Comparison of ENCODE assay signal across 8 cellular contexts in the genomic region with DNA sequence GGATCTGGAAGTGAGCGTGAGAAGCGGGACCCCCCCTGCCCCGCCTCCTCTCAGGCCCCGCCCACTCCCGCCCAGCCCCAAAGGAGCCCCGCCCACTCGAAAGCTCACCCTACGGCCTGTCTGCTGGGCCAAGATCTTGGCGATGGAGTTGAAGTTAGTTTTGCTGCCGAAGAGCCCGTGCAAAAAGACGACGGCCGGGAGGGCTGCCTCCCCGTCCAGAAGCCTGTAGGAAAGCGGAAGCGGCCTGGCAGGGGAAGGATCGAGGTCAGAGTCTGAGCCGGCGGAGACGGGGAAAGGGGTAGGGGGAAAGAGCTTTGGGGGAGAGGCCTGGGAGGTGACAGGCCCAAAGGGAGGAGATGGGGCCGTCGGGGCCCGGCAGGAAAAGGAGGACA. TPM values are rescaled to one million over a fixed set of nuclear protein-coding genes. Genes with fewer than 3 reads are reported as not detected.
A peak's percentile ranks its signal among the peaks of the same experiment; 100 is the strongest.
DNase-seq lines count a peak whose midpoint lies in the region; ATAC-seq lines count a peak whose summit lies in the region.

No MANE protein-coding gene starts in this region.

- H3K36me3 ChIP-seq in H7 (replicated peaks; ENCODE audit: control insufficient read depth, insufficient read depth, low read length) = peaks cover 8% of the 10 kb centered on the region

- peak overlapping the region; percentile 90 to 97 for H3K4me3 Mint-ChIP-seq in stimulated activated naive B cell treated with anti-CD40 and anti-IgM and Interleukin-4, amounts not matched to agents 10 μg/mL and 1 μg/mL and 100 μg/mL, for 72 hours

- peak overlapping the region; percentile 98 for H3K27ac Mint-ChIP-seq in stimulated activated naive B cell treated with anti-CD40 and anti-IgM and Interleukin-4, amounts not matched to agents 10 μg/mL and 1 μg/mL and 100 μg/mL, for 72 hours

- no peaks in the 10 kb centered on the region for H3K9me3 Mint-ChIP-seq in stimulated activated naive B cell treated with anti-CD40 and anti-IgM and Interleukin-4, amounts not matched to agents 10 μg/mL and 1 μg/mL and 100 μg/mL, for 72 hours

- H3K27me3 Mint-ChIP-seq in stimulated activated naive B cell treated with anti-CD40 and anti-IgM and Interleukin-4, amounts not matched to agents 10 μg/mL and 1 μg/mL and 100 μg/mL, for 72 hours = peaks cover 0 to 15% of the 10 kb centered on the region in 2 donors

- ATAC-seq in stimulated activated naive B cell treated with anti-CD40 and anti-IgM and Interleukin-4, amounts not matched to agents 10 μg/mL and 1 μg/mL and 100 μg/mL, for 72 hours (replicated peaks) = peak; percentile 29 to 33

- H3K27me3 ChIP-seq in H7 (ENCODE audit: control insufficient read depth, insufficient read depth, low read length) = peaks cover 8% of the 10 kb centered on the region

- peak overlapping the region; percentile 92 for H3K4me3 ChIP-seq in H7 (ENCODE audit: insufficient read depth, low read depth, low read length)

- H3K4me1 Mint-ChIP-seq in stimulated activated naive B cell treated with anti-CD40 and anti-IgM and Interleukin-4, amounts not matched to agents 10 μg/mL and 1 μg/mL and 100 μg/mL, for 72 hours = peaks cover 18 to 50% of the 10 kb centered on the region in 2 donors

- H3K36me3 Mint-ChIP-seq in stimulated activated naive B cell treated with anti-CD40 and anti-IgM and Interleukin-4, amounts not matched to agents 10 μg/mL and 1 μg/mL and 100 μg/mL, for 72 hours = peaks cover 5 to 10% of the 10 kb centered on the region in 2 donors

- peak; percentile 79 for DNase-seq in D341Med (ENCODE audit: low spot score)
- DNase-seq in H7 = peak; percentile 97
- peak; percentile 61 for DNase-seq in NCI-H345 (lab: John Stamatoyannopoulos, UW)
- DNase-seq in activated T-cell treated with anti-CD3 and anti-CD28 coated beads for 48 hours (ENCODE audit: low read depth) = peak; percentile 52
- DNase-seq in epidermal melanocyte (ENCODE audit: insufficient read length, low spot score) = peak; percentile 54
- peak; percentile 53 for DNase-seq in midbrain (lab: John Stamatoyannopoulos, UW)
- peak; percentile 27 for DNase-seq in stimulated activated naive B cell treated with anti-CD40 and anti-IgM and Interleukin-4, amounts not matched to agents 10 μg/mL and 1 μg/mL and 100 μg/mL, for 72 hours
- DNase-seq in middle frontal gyrus (ENCODE audit: extremely low spot score, low spot score) = no peak

RNA-seq across cellular contexts. Expression of a gene that starts 0.4 kb away (rescaled TPM):
- 21.2 and 25.7 TPM in 2 replicates for total RNA-seq in H7 (2014; rRNA removed; shearing (Covaris generic))

RNA-seq across cellular contexts. Expression of a gene that starts 18.7 kb away (rescaled TPM):
- 16.8 and 19.4 TPM in 2 replicates for total RNA-seq in H7 (2014; rRNA removed; shearing (Covaris generic))

RNA-seq across cellular contexts. Expression of a gene that starts 31.9 kb away (rescaled TPM):
- total RNA-seq in H7 (2014; rRNA removed; shearing (Covaris generic)) = 3.3 and 5.9 TPM in 2 replicates

RNA-seq across cellular contexts. Expression of a gene that starts 54.8 kb away (rescaled TPM):
- total RNA-seq in H7 (2014; rRNA removed; shearing (Covaris generic)) = 39.3 and 48.0 TPM in 2 replicates

RNA-seq across cellular contexts. Expression of a gene that starts 55.0 kb away (rescaled TPM):
- 2.4 and 2.7 TPM in 2 replicates for total RNA-seq in H7 (2014; rRNA removed; shearing (Covaris generic))
